1 cellular context compared by ENCODE assay signal in the genomic region with DNA sequence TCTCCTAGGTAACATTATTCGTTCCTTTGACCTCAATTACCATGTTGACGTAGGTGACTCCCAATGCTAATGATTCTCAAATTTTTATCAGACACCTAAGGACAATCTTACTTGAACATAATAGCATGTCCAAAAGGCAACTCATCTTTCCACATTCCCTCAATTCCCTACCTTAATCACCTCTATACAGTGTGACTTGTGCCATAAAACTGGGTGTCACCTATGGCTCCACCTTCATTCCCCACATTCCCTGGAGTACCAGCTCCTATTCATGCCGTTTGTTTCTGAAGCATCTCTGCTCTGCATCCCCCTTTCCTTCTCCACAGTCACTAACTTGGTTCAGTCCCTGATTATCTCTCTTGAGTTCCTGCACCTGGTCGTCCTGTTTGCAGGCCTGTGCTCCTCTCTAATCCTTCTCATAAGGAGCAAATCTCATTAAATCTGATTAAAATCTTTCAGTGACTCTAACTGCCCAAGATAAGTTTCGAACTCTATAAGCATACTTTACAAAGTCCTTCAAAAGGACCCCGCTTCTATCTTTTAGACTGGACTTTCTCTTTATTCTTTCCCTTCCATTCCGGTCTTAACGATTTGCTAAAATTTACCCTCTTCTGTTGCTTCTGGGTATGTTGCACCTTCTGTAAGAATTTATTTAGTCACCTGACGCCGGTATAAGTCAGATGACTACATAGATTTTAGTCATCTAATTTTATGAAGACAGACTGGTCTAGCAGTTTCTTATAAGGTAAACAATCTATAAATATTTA.
TF ChIP-seq lines count a peak whose summit lies in the region.

No MANE protein-coding gene starts in this region.

TF ChIP-seq in IMR-90, 13 proteins besides CTCF, POLR2A, EP300 and RAD21:
- TF ChIP-seq, protein P1, sequence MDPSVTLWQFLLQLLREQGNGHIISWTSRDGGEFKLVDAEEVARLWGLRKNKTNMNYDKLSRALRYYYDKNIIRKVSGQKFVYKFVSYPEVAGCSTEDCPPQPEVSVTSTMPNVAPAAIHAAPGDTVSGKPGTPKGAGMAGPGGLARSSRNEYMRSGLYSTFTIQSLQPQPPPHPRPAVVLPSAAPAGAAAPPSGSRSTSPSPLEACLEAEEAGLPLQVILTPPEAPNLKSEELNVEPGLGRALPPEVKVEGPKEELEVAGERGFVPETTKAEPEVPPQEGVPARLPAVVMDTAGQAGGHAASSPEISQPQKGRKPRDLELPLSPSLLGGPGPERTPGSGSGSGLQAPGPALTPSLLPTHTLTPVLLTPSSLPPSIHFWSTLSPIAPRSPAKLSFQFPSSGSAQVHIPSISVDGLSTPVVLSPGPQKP (IDR thresholded peaks at IDR 0.05; ENCODE audit: borderline replicate concordance, low read depth, low read length): no peak
- TF ChIP-seq RCOR1 (IDR thresholded peaks at IDR 0.05; ENCODE audit: insufficient replicate concordance, low read length): no peak
- no peak for TF ChIP-seq RFX5 (IDR thresholded peaks at IDR 0.05; ENCODE audit: low read depth, low read length)
- TF ChIP-seq CEBPB (IDR thresholded peaks at IDR 0.05; ENCODE audit: low read depth, low read length): no peak
- no peak for TF ChIP-seq SMC3 (IDR thresholded peaks at IDR 0.05; ENCODE audit: low read depth, low read length)
- TF ChIP-seq MXI1 (IDR thresholded peaks at IDR 0.05; ENCODE audit: borderline replicate concordance, low read depth, low read length): no peak
- TF ChIP-seq BHLHE40 (IDR thresholded peaks at IDR 0.05; ENCODE audit: low read depth, low read length): no peak
- TF ChIP-seq, protein P2, sequence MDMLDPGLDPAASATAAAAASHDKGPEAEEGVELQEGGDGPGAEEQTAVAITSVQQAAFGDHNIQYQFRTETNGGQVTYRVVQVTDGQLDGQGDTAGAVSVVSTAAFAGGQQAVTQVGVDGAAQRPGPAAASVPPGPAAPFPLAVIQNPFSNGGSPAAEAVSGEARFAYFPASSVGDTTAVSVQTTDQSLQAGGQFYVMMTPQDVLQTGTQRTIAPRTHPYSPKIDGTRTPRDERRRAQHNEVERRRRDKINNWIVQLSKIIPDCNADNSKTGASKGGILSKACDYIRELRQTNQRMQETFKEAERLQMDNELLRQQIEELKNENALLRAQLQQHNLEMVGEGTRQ (IDR thresholded peaks at IDR 0.05; ENCODE audit: low read depth, low read length): peak; percentile 54
TF ChIP-seq in IMR-90: peak in this region for 1.
